ENCODE assay signal across 2 cellular contexts in the genomic region with DNA sequence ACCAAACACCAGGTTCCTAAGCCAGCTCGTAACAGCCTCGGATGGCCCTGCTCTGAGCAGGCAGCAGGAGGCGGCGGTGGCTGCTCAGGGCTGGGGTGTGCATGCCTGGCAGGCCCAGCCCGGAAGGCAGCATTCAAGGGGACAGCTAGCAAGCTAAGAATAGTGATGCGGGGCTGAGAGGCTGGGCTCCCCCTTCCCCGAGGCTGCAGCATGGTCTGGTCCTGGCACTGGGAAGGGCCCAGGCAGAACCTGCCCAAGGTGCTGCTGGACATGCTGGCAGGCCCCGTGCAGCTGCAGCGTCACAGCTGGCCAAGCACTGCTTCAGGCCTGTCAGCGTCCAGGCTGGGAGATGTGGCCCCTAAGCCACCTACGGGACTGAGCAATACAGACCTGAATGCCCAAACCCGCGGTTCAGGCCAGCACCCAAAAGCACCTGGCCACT.
TF ChIP-seq lines count a peak whose summit lies in the region.

No MANE protein-coding gene starts in this region.

TF ChIP-seq in SK-N-SH, 30 proteins besides CTCF, POLR2A, EP300 and RAD21 (continued from another document):
- TF ChIP-seq RXRA (IDR thresholded peaks at IDR 0.05; ENCODE audit: borderline replicate concordance, low read depth) (no peak), SIN3A (IDR thresholded peaks at IDR 0.05; ENCODE audit: borderline replicate concordance, low read depth, low read length) (no peak), TCF12 (IDR thresholded peaks at IDR 0.05) (no peak), RCOR1 (IDR thresholded peaks at IDR 0.05; ENCODE audit: low read length) (no peak), GABPA (IDR thresholded peaks at IDR 0.05; ENCODE audit: low read depth) (no peak), POLR2AphosphoS5 (IDR thresholded peaks at IDR 0.05; ENCODE audit: low read depth, low read length) (no peak), JUND (IDR thresholded peaks at IDR 0.05) (no peak), ELF1 (IDR thresholded peaks at IDR 0.05) (no peak), CHD2 (IDR thresholded peaks at IDR 0.05; ENCODE audit: low read length, partially characterized antibody) (no peak)
- TF ChIP-seq, protein P1, sequence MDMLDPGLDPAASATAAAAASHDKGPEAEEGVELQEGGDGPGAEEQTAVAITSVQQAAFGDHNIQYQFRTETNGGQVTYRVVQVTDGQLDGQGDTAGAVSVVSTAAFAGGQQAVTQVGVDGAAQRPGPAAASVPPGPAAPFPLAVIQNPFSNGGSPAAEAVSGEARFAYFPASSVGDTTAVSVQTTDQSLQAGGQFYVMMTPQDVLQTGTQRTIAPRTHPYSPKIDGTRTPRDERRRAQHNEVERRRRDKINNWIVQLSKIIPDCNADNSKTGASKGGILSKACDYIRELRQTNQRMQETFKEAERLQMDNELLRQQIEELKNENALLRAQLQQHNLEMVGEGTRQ (IDR thresholded peaks at IDR 0.05; ENCODE audit: borderline replicate concordance, low read depth, low read length): no peak
TF ChIP-seq in SK-N-SH: peak in this region for 0.

TF ChIP-seq in SK-N-SH treated with all-trans-retinoic acid at 6 μM for 48 hours, 23 proteins besides CTCF, POLR2A, EP300 and RAD21 (continued from another document):
- TF ChIP-seq, protein P2, sequence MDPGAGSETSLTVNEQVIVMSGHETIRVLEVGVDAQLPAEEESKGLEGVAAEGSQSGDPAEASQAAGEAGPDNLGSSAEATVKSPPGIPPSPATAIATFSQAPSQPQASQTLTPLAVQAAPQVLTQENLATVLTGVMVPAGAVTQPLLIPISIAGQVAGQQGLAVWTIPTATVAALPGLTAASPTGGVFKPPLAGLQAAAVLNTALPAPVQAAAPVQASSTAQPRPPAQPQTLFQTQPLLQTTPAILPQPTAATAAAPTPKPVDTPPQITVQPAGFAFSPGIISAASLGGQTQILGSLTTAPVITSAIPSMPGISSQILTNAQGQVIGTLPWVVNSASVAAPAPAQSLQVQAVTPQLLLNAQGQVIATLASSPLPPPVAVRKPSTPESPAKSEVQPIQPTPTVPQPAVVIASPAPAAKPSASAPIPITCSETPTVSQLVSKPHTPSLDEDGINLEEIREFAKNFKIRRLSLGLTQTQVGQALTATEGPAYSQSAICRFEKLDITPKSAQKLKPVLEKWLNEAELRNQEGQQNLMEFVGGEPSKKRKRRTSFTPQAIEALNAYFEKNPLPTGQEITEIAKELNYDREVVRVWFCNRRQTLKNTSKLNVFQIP (CRISPR knock-in tag; IDR thresholded peaks at IDR 0.05; ENCODE audit: borderline replicate concordance, low read depth): no peak
- TF ChIP-seq, protein P3, sequence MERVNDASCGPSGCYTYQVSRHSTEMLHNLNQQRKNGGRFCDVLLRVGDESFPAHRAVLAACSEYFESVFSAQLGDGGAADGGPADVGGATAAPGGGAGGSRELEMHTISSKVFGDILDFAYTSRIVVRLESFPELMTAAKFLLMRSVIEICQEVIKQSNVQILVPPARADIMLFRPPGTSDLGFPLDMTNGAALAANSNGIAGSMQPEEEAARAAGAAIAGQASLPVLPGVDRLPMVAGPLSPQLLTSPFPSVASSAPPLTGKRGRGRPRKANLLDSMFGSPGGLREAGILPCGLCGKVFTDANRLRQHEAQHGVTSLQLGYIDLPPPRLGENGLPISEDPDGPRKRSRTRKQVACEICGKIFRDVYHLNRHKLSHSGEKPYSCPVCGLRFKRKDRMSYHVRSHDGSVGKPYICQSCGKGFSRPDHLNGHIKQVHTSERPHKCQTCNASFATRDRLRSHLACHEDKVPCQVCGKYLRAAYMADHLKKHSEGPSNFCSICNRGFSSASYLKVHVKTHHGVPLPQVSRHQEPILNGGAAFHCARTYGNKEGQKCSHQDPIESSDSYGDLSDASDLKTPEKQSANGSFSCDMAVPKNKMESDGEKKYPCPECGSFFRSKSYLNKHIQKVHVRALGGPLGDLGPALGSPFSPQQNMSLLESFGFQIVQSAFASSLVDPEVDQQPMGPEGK (CRISPR knock-in tag; IDR thresholded peaks at IDR 0.05; ENCODE audit: borderline replicate concordance): no peak
- TF ChIP-seq PPARA (CRISPR knock-in tag; IDR thresholded peaks at IDR 0.05; ENCODE audit: borderline replicate concordance) (no peak), ZNF565 (CRISPR knock-in tag; conservative IDR thresholded peaks at IDR 0.05; ENCODE audit: low read depth) (no peak), ZNF8 (CRISPR knock-in tag; IDR thresholded peaks at IDR 0.05) (no peak), ZFP30 (CRISPR knock-in tag; IDR thresholded peaks at IDR 0.05) (no peak), ZC3H10 (CRISPR knock-in tag; IDR thresholded peaks at IDR 0.05) (no peak), GLIS3 (CRISPR knock-in tag; IDR thresholded peaks at IDR 0.05) (no peak), ZFP3 (CRISPR knock-in tag; IDR thresholded peaks at IDR 0.05) (no peak), ESRRG (CRISPR knock-in tag; IDR thresholded peaks at IDR 0.05) (no peak), OSR1 (CRISPR knock-in tag; IDR thresholded peaks at IDR 0.05) (no peak), TCF4 (CRISPR knock-in tag; IDR thresholded peaks at IDR 0.05; ENCODE audit: borderline replicate concordance) (no peak)
- TF ChIP-seq, protein P4, sequence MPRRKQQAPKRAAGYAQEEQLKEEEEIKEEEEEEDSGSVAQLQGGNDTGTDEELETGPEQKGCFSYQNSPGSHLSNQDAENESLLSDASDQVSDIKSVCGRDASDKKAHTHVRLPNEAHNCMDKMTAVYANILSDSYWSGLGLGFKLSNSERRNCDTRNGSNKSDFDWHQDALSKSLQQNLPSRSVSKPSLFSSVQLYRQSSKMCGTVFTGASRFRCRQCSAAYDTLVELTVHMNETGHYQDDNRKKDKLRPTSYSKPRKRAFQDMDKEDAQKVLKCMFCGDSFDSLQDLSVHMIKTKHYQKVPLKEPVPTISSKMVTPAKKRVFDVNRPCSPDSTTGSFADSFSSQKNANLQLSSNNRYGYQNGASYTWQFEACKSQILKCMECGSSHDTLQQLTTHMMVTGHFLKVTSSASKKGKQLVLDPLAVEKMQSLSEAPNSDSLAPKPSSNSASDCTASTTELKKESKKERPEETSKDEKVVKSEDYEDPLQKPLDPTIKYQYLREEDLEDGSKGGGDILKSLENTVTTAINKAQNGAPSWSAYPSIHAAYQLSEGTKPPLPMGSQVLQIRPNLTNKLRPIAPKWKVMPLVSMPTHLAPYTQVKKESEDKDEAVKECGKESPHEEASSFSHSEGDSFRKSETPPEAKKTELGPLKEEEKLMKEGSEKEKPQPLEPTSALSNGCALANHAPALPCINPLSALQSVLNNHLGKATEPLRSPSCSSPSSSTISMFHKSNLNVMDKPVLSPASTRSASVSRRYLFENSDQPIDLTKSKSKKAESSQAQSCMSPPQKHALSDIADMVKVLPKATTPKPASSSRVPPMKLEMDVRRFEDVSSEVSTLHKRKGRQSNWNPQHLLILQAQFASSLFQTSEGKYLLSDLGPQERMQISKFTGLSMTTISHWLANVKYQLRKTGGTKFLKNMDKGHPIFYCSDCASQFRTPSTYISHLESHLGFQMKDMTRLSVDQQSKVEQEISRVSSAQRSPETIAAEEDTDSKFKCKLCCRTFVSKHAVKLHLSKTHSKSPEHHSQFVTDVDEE (CRISPR knock-in tag; IDR thresholded peaks at IDR 0.05): no peak
